Comparison of ENCODE assay signal across 8 cellular contexts in genomic region chrX:43380704-43381103, GRCh38.
"Had no signal": no experiment of that assay in that cellular context is flagged by ENCODE, and none has a peak within 500 bp of the region (broad histone marks: within the 10 kb centered on the region; RNA-seq: fewer than 3 reads in every experiment).

No MANE protein-coding gene starts in this region.

- H3K4me3 ChIP-seq: GM12878 had no signal

- FAIRE-seq: G401.6, GM12878, GM12891, GM12892, GM18507, GM19239 had no signal

- ATAC-seq: GM12878 had no signal

- DNase-seq: GDM1, GF-D8 had no signal
